In the genomic region with DNA sequence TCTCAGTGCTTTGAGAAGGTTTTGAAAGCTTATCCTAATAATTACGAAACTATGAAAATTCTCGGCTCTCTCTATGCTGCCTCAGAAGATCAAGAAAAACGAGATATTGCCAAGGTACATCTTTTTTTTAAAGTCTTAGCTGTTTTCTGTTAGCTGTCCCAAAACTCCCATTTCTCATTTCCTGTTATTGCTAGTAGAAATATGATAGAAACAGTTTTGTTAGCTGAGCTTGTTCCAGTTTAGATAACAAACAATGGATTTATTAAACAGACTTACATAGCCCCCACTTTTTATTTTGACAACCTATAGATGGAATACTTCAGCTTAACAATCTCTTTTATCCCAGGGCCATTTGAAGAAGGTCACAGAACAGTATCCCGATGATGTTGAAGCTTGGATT, we compare ENCODE assay signal across 1 cellular context.
TF ChIP-seq lines count a peak whose summit lies in the region.

No MANE protein-coding gene starts in this region.

TF ChIP-seq in endothelial cell of umbilical vein, 7 proteins besides CTCF, POLR2A, EP300 and RAD21:
- TF ChIP-seq FOS (IDR thresholded peaks at IDR 0.05; ENCODE audit: borderline replicate concordance, insufficient read depth, low read length) (no peak), POLR2AphosphoS5 (IDR thresholded peaks at IDR 0.05; ENCODE audit: insufficient read depth, low read depth, low read length) (no peak), GATA2 (IDR thresholded peaks at IDR 0.05; ENCODE audit: insufficient read depth, insufficient read length, low read depth, low read length) (no peak)
